In the genomic region with DNA sequence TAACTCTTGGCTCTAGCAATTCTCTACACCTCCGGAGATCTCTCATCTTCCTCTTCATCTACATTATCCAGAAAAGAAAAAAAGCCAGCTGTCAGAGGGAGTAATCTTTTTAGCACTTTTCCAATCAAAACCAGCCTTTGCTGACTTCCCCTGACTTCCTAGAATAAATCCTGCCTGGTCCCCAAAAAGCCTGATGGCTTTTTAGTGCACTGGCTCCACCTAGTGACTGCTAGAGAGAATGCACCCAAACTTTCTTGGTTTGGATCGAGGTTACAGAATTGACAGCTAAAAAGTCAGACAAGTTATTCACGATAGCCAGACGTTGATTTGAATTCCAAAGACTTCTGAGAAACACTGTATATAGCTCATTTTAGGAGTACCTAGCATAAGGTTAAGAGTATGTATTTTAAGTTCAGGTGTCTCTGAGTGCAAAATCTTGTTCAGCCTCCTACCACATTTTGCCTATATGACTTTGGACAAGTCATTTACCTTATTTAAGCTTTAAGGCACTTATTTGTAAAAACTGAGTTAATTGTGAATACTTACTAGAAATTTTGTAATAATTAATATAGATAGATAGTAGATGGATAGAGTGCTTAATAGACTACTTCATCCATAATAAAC, we compare ENCODE assay signal across 8 cellular contexts.
A peak's percentile ranks its signal among the peaks of the same experiment; 100 is the strongest.
DNase-seq lines count a peak whose midpoint lies in the region; ATAC-seq and TF ChIP-seq lines count a peak whose summit lies in the region.

No MANE protein-coding gene starts in this region.

- DNase-seq in NCI-H1092 (lab: John Stamatoyannopoulos, UW) (peak; percentile 36), T-helper 9 cell (peak; percentile 10), dedifferentiated amniotic fluid mesenchymal stem cell (ENCODE audit: extremely low spot score) (peak; percentile 33), lung microvascular endothelial cell (ENCODE audit: low read depth in 2 of 2) (peak; percentile 66 to 69), stromal cell of bone marrow (ENCODE audit: low read depth) (peak; percentile 30)

- no peak overlapping the region for H3K27ac ChIP-seq in C4-2B

- TF ChIP-seq CTCF in C4-2B (conservative IDR thresholded peaks at IDR 0.05), result peak; percentile 97

- peak; percentile 55 for ATAC-seq in GM18873 (IDR thresholded peaks at IDR 0.05; ENCODE audit: low FRiP score, unreplicated experiment)
- ATAC-seq in HG03342 (IDR thresholded peaks at IDR 0.05; ENCODE audit: unreplicated experiment), result no peak

Comparison
In these comparisons a context has a peak if more than half of its experiments do, and no peak if none do; other contexts are left out.
1. DNase-seq: peak in every context shown above with its lines; median percentile 68 in lung microvascular endothelial cell; 36 in NCI-H1092; 33 in dedifferentiated amniotic fluid mesenchymal stem cell; 30 in stromal cell of bone marrow; 10 in T-helper 9 cell.